Comparison of ENCODE assay signal across 8 cellular contexts in the genomic region with DNA sequence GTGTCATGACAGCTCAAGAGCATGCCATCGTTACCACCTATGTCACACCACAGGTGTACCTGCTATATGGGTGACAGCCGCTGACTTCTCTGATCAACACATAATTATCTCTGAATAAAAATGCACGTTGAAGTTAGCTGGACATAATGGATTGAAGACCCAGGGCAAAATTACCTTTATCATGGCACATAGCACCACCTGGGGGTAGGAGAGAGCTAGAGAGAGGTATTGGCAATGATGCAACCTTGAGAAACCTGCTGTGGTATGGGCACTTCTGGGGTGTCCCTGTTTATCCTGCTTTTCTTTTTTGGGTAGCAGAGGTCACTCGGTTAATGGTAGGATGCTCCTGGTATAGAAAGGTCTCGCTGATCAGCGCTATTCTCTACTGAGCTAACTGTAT.
DNase-seq lines count a peak whose midpoint lies in the region; ATAC-seq and TF ChIP-seq lines count a peak whose summit lies in the region.

No MANE protein-coding gene starts in this region.

- H3K27me3 ChIP-seq in left ventricle myocardium inferior (ENCODE audit: low read depth), result no peaks in the 10 kb centered on the region
- no peaks in the 10 kb centered on the region for H3K27me3 ChIP-seq in right atrium auricular region
- no peaks in the 10 kb centered on the region for H3K27me3 ChIP-seq in endodermal cell (ENCODE audit: control insufficient read depth, insufficient read depth, low read length, poor library complexity, severe bottlenecking)
- no peaks in the 10 kb centered on the region for H3K27me3 ChIP-seq in upper lobe of right lung

- H3K36me3 Mint-ChIP-seq in endodermal cell (ENCODE audit: low read depth), result no peaks in the 10 kb centered on the region

- H3K36me3 ChIP-seq in left ventricle myocardium inferior (no peaks in the 10 kb centered on the region), right atrium auricular region (no peaks in the 10 kb centered on the region), endodermal cell (ENCODE audit: control insufficient read depth, insufficient read depth, low read length) (no peaks in the 10 kb centered on the region), upper lobe of right lung (no peaks in the 10 kb centered on the region)

- 70 to 88% methylated on average over 1 to 6 of the region's 6 CpGs for WGBS in endodermal cell (ENCODE audit: insufficient coverage in 1 of 2, insufficient read length in 1 of 2), 2 experiments

- no peaks in the 10 kb centered on the region for H3K4me1 Mint-ChIP-seq in endodermal cell

- TF ChIP-seq CTCF in left ventricle myocardium inferior (IDR thresholded peaks at IDR 0.05; ENCODE audit: borderline replicate concordance), result peak; percentile 24
- TF ChIP-seq CTCF in right atrium auricular region (IDR thresholded peaks at IDR 0.05), result peak in 1 of 2 donors; percentile 17
- TF ChIP-seq CTCF in endodermal cell (conservative IDR thresholded peaks at IDR 0.05), result peak; percentile 76
- peak; percentile 27 for TF ChIP-seq CTCF in upper lobe of right lung (IDR thresholded peaks at IDR 0.05)

- no peak overlapping the region for H3K4me3 Mint-ChIP-seq in endodermal cell

- no peak overlapping the region for H3K9ac ChIP-seq in endodermal cell (ENCODE audit: extremely low read depth, low read length, poor library complexity, severe bottlenecking)

- H3K27me3 Mint-ChIP-seq in endodermal cell (ENCODE audit: insufficient read depth), result no peaks in the 10 kb centered on the region

- H3K9me3 ChIP-seq in left ventricle myocardium inferior (replicated peaks) (no peaks in the 10 kb centered on the region), right atrium auricular region (no peaks in the 10 kb centered on the region), endodermal cell (ENCODE audit: control insufficient read depth, low read length) (no peaks in the 10 kb centered on the region), upper lobe of right lung (no peaks in the 10 kb centered on the region)

- no peaks in the 10 kb centered on the region for H3K9me3 Mint-ChIP-seq in endodermal cell

- ATAC-seq in upper lobe of right lung (peak; percentile 49), GM18498 (IDR thresholded peaks at IDR 0.05; ENCODE audit: unreplicated experiment) (no peak)

- H3K27ac ChIP-seq in left ventricle myocardium inferior (replicated peaks), result no peak overlapping the region
- H3K27ac ChIP-seq in right atrium auricular region, result no peak overlapping the region
- H3K27ac ChIP-seq in endodermal cell (ENCODE audit: low read depth, low read length), result no peak overlapping the region
- no peak overlapping the region for H3K27ac ChIP-seq in upper lobe of right lung

- H3K4me1 ChIP-seq in left ventricle myocardium inferior, result no peaks in the 10 kb centered on the region
- no peaks in the 10 kb centered on the region for H3K4me1 ChIP-seq in right atrium auricular region
- no peaks in the 10 kb centered on the region for H3K4me1 ChIP-seq in endodermal cell (ENCODE audit: control insufficient read depth, insufficient read depth, low read length)
- no peaks in the 10 kb centered on the region for H3K4me1 ChIP-seq in upper lobe of right lung

- DNase-seq in left ventricle myocardium inferior, result no peak
- no peak for DNase-seq in right atrium auricular region (ENCODE audit: low spot score)
- DNase-seq in NCI-H2081 treated with DMSO at 0.1 percent for 48 hours (lab: John Stamatoyannopoulos, UW), result peak; percentile 97
- DNase-seq in endodermal cell, result peak; percentile 66
- no peak for DNase-seq in upper lobe of right lung
- DNase-seq in stimulated activated naive CD4-positive, alpha-beta T cell (lab: John Stamatoyannopoulos, UW), result no peak
- DNase-seq in activated effector memory CD4-positive, alpha-beta T cell treated with anti-CD3 and anti-CD28 coated beads, Interleukin-2, amount 50 U/mL, for 16 hours, result no peak

- H3K27ac Mint-ChIP-seq in endodermal cell, result no peak overlapping the region

- no peak overlapping the region for H3K4me3 ChIP-seq in left ventricle myocardium inferior
- no peak overlapping the region for H3K4me3 ChIP-seq in right atrium auricular region
- no peak overlapping the region for H3K4me3 ChIP-seq in endodermal cell (ENCODE audit: low read length)
- no peak overlapping the region for H3K4me3 ChIP-seq in upper lobe of right lung

- intact Hi-C loops in left ventricle myocardium inferior (cut with micrococcal nuclease) (no loop called here), upper lobe of right lung (cut with DNase I) (no loop called here)

Comparison
In these comparisons a context has a peak if more than half of its experiments do, and no peak if none do; other contexts are left out.
1. DNase-seq: peak in NCI-H2081 treated with DMSO at 0.1 percent for 48 hours (single experiment) and endodermal cell (single experiment); none in left ventricle myocardium inferior (single experiment), right atrium auricular region (single experiment), upper lobe of right lung (single experiment), stimulated activated naive CD4-positive, alpha-beta T cell (0 of 6) and activated effector memory CD4-positive, alpha-beta T cell treated with anti-CD3 and anti-CD28 coated beads, Interleukin-2, amount 50 U/mL, for 16 hours (single experiment).